Comparison of ENCODE assay signal across 1 cellular context in the genomic region with DNA sequence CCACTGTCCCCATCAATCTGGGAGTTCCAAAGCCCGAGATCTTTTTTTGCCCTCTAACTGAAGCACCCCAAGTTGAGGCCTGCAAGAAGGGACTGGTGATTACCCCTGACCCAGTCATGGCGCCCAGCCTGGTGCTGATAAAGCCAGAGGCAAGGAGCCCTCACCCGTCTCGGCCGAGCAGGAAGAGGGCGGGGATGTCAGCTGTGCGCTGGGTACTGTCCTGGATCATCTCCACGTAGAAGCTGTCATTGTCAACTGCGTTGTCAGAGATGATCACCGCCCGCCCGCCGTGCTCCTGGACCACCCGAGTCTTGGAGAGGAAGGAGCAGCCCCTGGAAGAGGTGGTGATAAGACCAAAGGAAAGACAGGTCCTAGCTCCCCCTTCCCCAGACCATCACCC.
TF ChIP-seq lines count a peak whose summit lies in the region.

No MANE protein-coding gene starts in this region.

TF ChIP-seq in HepG2, 621 proteins besides CTCF, POLR2A, EP300 and RAD21:
- TF ChIP-seq ZC3H13 (CRISPR knock-in tag; IDR thresholded peaks at IDR 0.05) (0 out of 2 replicates have a peak, but pooled peaks have one; percentile 29), ZNF768 (CRISPR knock-in tag; IDR thresholded peaks at IDR 0.05) (0 out of 2 replicates have a peak, but pooled peaks have one; percentile 9), AGO2 (optimal IDR thresholded peaks at IDR 0.05; ENCODE audit: low read depth, low read length) (peak; percentile 76), KLF12 (CRISPR knock-in tag; IDR thresholded peaks at IDR 0.05; ENCODE audit: borderline replicate concordance) (no peak)
- TF ChIP-seq, protein P1, sequence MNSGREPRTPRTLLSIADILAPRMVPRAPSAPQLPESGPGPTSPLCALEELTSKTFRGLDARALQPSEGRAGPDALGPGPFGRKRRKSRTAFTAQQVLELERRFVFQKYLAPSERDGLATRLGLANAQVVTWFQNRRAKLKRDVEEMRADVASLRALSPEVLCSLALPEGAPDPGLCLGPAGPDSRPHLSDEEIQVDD (CRISPR knock-in tag; IDR thresholded peaks at IDR 0.05; ENCODE audit: borderline replicate concordance): 0 out of 2 replicates have a peak, but pooled peaks have one; percentile 35
- TF ChIP-seq, protein P2, sequence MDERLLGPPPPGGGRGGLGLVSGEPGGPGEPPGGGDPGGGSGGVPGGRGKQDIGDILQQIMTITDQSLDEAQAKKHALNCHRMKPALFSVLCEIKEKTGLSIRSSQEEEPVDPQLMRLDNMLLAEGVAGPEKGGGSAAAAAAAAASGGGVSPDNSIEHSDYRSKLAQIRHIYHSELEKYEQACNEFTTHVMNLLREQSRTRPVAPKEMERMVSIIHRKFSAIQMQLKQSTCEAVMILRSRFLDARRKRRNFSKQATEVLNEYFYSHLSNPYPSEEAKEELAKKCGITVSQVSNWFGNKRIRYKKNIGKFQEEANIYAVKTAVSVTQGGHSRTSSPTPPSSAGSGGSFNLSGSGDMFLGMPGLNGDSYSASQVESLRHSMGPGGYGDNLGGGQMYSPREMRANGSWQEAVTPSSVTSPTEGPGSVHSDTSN (CRISPR knock-in tag; IDR thresholded peaks at IDR 0.05): no peak
TF ChIP-seq in HepG2: peak in this region for 4.
